ENCODE assay signal across 30 cellular contexts in genomic region chr18:40565805-40566509, GRCh38.
"Had no signal": no experiment of that assay in that cellular context is flagged by ENCODE, and none has a peak within 500 bp of the region (broad histone marks: within the 10 kb centered on the region; RNA-seq: fewer than 3 reads in every experiment).

No MANE protein-coding gene starts in this region.

- ATAC-seq: K562, Panc1, T-cell had no signal

- H3K4me2 ChIP-seq: PC-9, SK-N-SH had no signal

- H3K9ac ChIP-seq: SK-N-SH had no signal

- H3K4me1 ChIP-seq: SJSA1 had no signal

- H3K36me3 ChIP-seq: MG63, SJSA1 had no signal

- H3K27me3 ChIP-seq: MG63, SJSA1 had no signal

- H3K27ac ChIP-seq: PC-9, SJSA1 had no signal

- H2AFZ ChIP-seq: PC-9 had no signal

- H3K4me3 ChIP-seq: K562, MG63, PC-9, SJSA1 had no signal

- DNase-seq: Kasumi-1, KG1, MG63, NCI-H1048, NCI-H1092 treated with DMSO at 0.1 percent for 48 hours, NCI-H1105 treated with DMSO at 0.1 percent for 48 hours, NCI-H1436, NCI-H146, NCI-H1694, NCI-H187, NCI-H1930, NCI-H2029 treated with DMSO at 0.1 percent for 48 hours, NCI-H2081 treated with DMSO at 0.1 percent for 48 hours, NCI-H2107, NCI-H2171, NCI-H226, NCI-H446 treated with DMSO at 0.1 percent for 48 hours, NCI-H510A, NCI-H524, NCI-H526 treated with DMSO at 0.1 percent for 48 hours, NCI-H774, PC-9, Right ventricle myocardium superior, RPMI8226, SHP77 treated with DMSO at 0.1 percent for 48 hours, SK-N-SH, T-cell had no signal

- H3K9me3 ChIP-seq: MG63, SJSA1, SK-N-SH had no signal
